8 cellular contexts compared by ENCODE assay signal in the genomic region with DNA sequence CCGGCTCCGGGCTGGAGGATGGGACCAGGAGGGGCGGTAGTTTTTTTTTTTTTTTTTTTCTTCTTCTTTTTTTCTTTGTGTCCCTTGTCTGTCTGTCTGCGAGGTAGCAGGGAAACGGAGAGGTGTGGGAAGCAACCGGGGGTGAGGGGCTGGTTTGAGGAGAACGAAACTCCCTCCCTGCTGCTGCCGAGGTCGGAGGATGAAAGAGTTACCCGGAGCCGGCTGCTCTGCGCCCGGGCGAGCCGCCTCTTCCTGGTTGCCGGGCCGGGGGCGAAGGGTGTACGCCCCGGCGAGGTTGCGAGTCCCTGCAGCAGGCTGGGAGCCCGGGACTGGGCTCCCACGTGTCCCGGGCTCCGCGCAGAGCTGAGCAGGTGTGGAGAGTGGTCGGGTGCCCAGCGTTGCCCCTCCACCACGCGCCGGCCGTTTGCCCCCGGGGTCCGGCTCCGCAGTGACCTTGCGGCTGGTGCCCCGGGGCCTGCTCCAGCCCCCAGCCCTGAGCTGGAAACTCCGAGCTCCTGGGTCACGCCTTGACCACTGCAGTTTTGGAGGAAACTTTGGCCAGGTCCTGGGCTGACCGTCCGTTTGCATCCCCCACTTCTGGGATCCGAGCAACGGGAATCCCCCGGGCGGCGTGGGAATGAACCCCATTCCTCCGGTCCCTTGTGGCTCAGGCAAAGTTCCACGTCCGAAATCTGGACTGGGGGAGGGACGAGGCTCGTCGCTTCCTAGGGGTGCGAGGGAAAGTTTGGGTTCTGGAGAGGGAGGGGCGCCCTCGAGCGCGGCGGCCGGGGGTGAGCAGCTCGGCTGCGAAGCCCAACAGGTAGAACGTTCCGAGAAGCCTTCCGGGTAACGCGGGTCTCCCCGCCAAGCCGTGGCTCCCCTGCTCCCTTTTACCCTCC. TPM values are rescaled to one million over a fixed set of nuclear protein-coding genes. Genes with fewer than 3 reads are reported as not detected.
A peak's percentile ranks its signal among the peaks of the same experiment; 100 is the strongest.
DNase-seq lines count a peak whose midpoint lies in the region; ATAC-seq, FAIRE-seq and TF ChIP-seq lines count a peak whose summit lies in the region.

No MANE protein-coding gene starts in this region.

- H3K4me1 ChIP-seq in OCI-LY3 (ENCODE audit: low read length): peaks cover 18% of the 10 kb centered on the region

- TF ChIP-seq CTCF in OCI-LY3 (IDR thresholded peaks at IDR 0.05; ENCODE audit: low read depth, low read length): peak; percentile 16
- no peak for TF ChIP-seq CTCF in D721Med (IDR thresholded peaks at IDR 0.05; ENCODE audit: insufficient read depth, missing control alignments)

- TF ChIP-seq POLR2A in GM19193 (IDR thresholded peaks at IDR 0.05; ENCODE audit: extremely low read depth, insufficient read depth, insufficient read length): peak; percentile 45

- peak; percentile 11 to 53 (median 26) for DNase-seq in activated naive CD4-positive, alpha-beta T cell (lab: John Stamatoyannopoulos, UW)
- DNase-seq in head of caudate nucleus (peak in 33 of 42 donors; percentile 14 to 59 (median 37)), posterior vena cava (ENCODE audit: low spot score) (peak; percentile 82), D721Med (ENCODE audit: insufficient read length, low spot score) (no peak)

- ATAC-seq in GM21528 (IDR thresholded peaks at IDR 0.05; ENCODE audit: low FRiP score, unreplicated experiment): no peak
- no peak for ATAC-seq in HG03457 (IDR thresholded peaks at IDR 0.05; ENCODE audit: unreplicated experiment)

- peak overlapping the region; percentile 78; the same call in 1 of the 2 replicates for H2AFZ ChIP-seq in OCI-LY3 (ENCODE audit: low read depth, low read length)

- H3K79me2 ChIP-seq in OCI-LY3 (ENCODE audit: low read length): peaks cover 9% of the 10 kb centered on the region; the same call in 1 of the 2 replicates

- no peak for FAIRE-seq in D721Med (lab: Jason Lieb, UNC)

- peaks cover 17% of the 10 kb centered on the region for H3K27me3 ChIP-seq in OCI-LY3 (ENCODE audit: low read depth, low read length)

- peak overlapping the region; percentile 81 for H3K9ac ChIP-seq in OCI-LY3 (ENCODE audit: low read length)

- H3K9me3 ChIP-seq in OCI-LY3 (ENCODE audit: insufficient read depth, low read length): no peaks in the 10 kb centered on the region

- intact Hi-C loops in head of caudate nucleus (cut with DNase I) (no loop called here), posterior vena cava (cut with DNase I) (loop anchor here in 1 of 2 donors (10.0 kb wide), 1 partner anchor 137 kb away; no protein-coding TSS in a partner anchor)

- no peaks in the 10 kb centered on the region for H3K36me3 ChIP-seq in OCI-LY3 (replicated peaks; ENCODE audit: low read depth, low read length)

- peak overlapping the region; percentile 91 for H3K4me2 ChIP-seq in OCI-LY3 (ENCODE audit: low read length)

- peak overlapping the region; percentile 86 for H3K4me3 ChIP-seq in OCI-LY3 (ENCODE audit: low read length)

- 0 out of 2 replicates have a peak overlapping the region, but pooled peaks have one; percentile 15 for H3K27ac ChIP-seq in OCI-LY3 (ENCODE audit: low read length)

- no peaks in the 10 kb centered on the region for H4K20me1 ChIP-seq in OCI-LY3 (ENCODE audit: insufficient read depth, low read length)

RNA-seq across cellular contexts. Expression of a gene that starts 1.2 kb away (rescaled TPM):
- 10 to 100 TPM; 17.1 to 17.4 TPM for total RNA-seq in posterior vena cava
